ENCODE assay signal across 8 cellular contexts in genomic region chr2:37585295-37585908, GRCh38.
DNase-seq lines count a peak whose midpoint lies in the region; ATAC-seq, FAIRE-seq and TF ChIP-seq lines count a peak whose summit lies in the region.

No MANE protein-coding gene starts in this region.

- peak overlapping the region; percentile 51 to 69 for H3K27ac ChIP-seq in A549
- peak overlapping the region; percentile 90 for H3K27ac ChIP-seq in PC-3 (ENCODE audit: low read length)

- H3K27me3 ChIP-seq in PC-3 (ENCODE audit: low read length) (no peaks in the 10 kb centered on the region), skeletal muscle satellite cell (ENCODE audit: control insufficient read depth, insufficient read depth, low read length) (no peaks in the 10 kb centered on the region)

- peak; percentile 23 to 41; a peak in 3 of 6 replicates for ATAC-seq in A549
- ATAC-seq in GM19324 (IDR thresholded peaks at IDR 0.05; ENCODE audit: low FRiP score, unreplicated experiment): peak; percentile 10
- no peak for ATAC-seq in PC-3
- no peak for ATAC-seq in effector memory CD8-positive, alpha-beta T cell (replicated peaks)

- H3K9me2 ChIP-seq in PC-3 (replicated peaks; ENCODE audit: low read length): no peaks in the 10 kb centered on the region

- DNase-seq in A549 (ENCODE audit: low read depth in 1 of 2, low spot score in 1 of 2) (peak in 1 of 2 experiments; percentile 25), PC-3 (peak; percentile 25), KBM-7 (no peak), nephron progenitor cell (no peak), HuH-7.5 (ENCODE audit: low spot score) (no peak)
- no peak for DNase-seq in effector memory CD8-positive, alpha-beta T cell

- H3K9ac ChIP-seq in PC-3 (ENCODE audit: low read length): no peak overlapping the region
- H3K9ac ChIP-seq in skeletal muscle satellite cell (ENCODE audit: low read depth, low read length): peak overlapping the region; percentile 73

- no peaks in the 10 kb centered on the region for H3K79me2 ChIP-seq in PC-3 (ENCODE audit: low read length)

- peak overlapping the region; percentile 86 for H3K4me2 ChIP-seq in A549
- peak overlapping the region; percentile 77 for H3K4me2 ChIP-seq in PC-3 (ENCODE audit: low read length)
- H3K4me2 ChIP-seq in skeletal muscle satellite cell (ENCODE audit: low read length): peak overlapping the region; percentile 70

- POLR2A ChIA-PET in A549 (lab: Yijun Ruan, JAX) (no interaction called here), PC-3 (lab: Charles Lee; ENCODE audit: unreplicated experiment) (interaction anchor here (0.5 to 0.6 kb wide), 2 partner anchors 125 to 957 kb away, joined by 4 to 8 read pairs; no protein-coding TSS in a partner anchor)

- no peak for FAIRE-seq in A549 (lab: Jason Lieb, UNC)

- H2AFZ ChIP-seq in PC-3 (ENCODE audit: low read length): no peak overlapping the region

- peaks cover 65 to 76% of the 10 kb centered on the region in 2 donors for H3K4me1 Mint-ChIP-seq in effector memory CD8-positive, alpha-beta T cell (ENCODE audit: low read depth in 2 of 2)
- H3K4me1 Mint-ChIP-seq in nephron progenitor cell: peaks cover 34% of the 10 kb centered on the region

- H3K9me3 Mint-ChIP-seq in effector memory CD8-positive, alpha-beta T cell: no peaks in the 10 kb centered on the region
- no peaks in the 10 kb centered on the region for H3K9me3 Mint-ChIP-seq in nephron progenitor cell

- peak overlapping the region; percentile 77 to 84 for H3K4me3 Mint-ChIP-seq in effector memory CD8-positive, alpha-beta T cell
- H3K4me3 Mint-ChIP-seq in nephron progenitor cell: no peak overlapping the region

- no peak for TF ChIP-seq POLR2A in A549 (IDR thresholded peaks at IDR 0.05; ENCODE audit: low read length)

- BruUV-seq in PC-3 (replicated peaks; lab: Mats Ljungman, UMichigan): no TSS peak

- peak overlapping the region; percentile 91 to 97 for H3K27ac Mint-ChIP-seq in effector memory CD8-positive, alpha-beta T cell
- no peak overlapping the region for H3K27ac Mint-ChIP-seq in nephron progenitor cell

- TF ChIP-seq CTCF in A549 (IDR thresholded peaks at IDR 0.05) (no peak), PC-3 (conservative IDR thresholded peaks at IDR 0.05; ENCODE audit: low read depth, low read length) (no peak), nephron progenitor cell (IDR thresholded peaks at IDR 0.05) (no peak)

- no peaks in the 10 kb centered on the region for H3K27me3 Mint-ChIP-seq in effector memory CD8-positive, alpha-beta T cell
- H3K27me3 Mint-ChIP-seq in nephron progenitor cell (ENCODE audit: low read depth, poor library complexity): no peaks in the 10 kb centered on the region

- intact Hi-C loops in PC-3 (cut with micrococcal nuclease): loop anchor here (5.0 kb wide), 2 partner anchors 168 to 258 kb away; no protein-coding TSS in a partner anchor

- no peaks in the 10 kb centered on the region for H4K20me1 ChIP-seq in PC-3 (ENCODE audit: low read length)

- H3K36me3 ChIP-seq in PC-3 (ENCODE audit: low read depth, low read length): no peaks in the 10 kb centered on the region
- no peaks in the 10 kb centered on the region for H3K36me3 ChIP-seq in skeletal muscle satellite cell (ENCODE audit: insufficient read depth, low read length)

- 47% methylated on average over 5 of the region's 5 CpGs for WGBS in A549 (ENCODE audit: missing lambda C conversion rate)

- CTCF ChIA-PET in A549 (lab: Yijun Ruan, JAX) (interaction anchor here (1.8 kb wide), 2 partner anchors 171 to 292 kb away, joined by 6 read pairs; no protein-coding TSS in a partner anchor), PC-3 (lab: Charles Lee) (interaction anchor here (0.5 to 1.1 kb wide), 2 partner anchors 171 to 247 kb away, joined by 3 to 5 read pairs; no protein-coding TSS in a partner anchor)

- no peak overlapping the region for H3K4me3 ChIP-seq in A549
- no peak overlapping the region for H3K4me3 ChIP-seq in PC-3 (ENCODE audit: low read length)
- no peak overlapping the region for H3K4me3 ChIP-seq in skeletal muscle satellite cell (ENCODE audit: low read length)

- peaks cover 3% of the 10 kb centered on the region for H3F3A ChIP-seq in PC-3 (ENCODE audit: low read length, unreplicated experiment)

- no peak for TF ChIP-seq RAD21 in A549 (conservative IDR thresholded peaks at IDR 0.05 in 1 of 2, IDR thresholded peaks at IDR 0.05 in 1 of 2)

- in situ Hi-C loops in KBM-7 (cut with MboI; ENCODE audit: low pct_unique_long_range_greater_than_20kb, low sequenced_read_pairs): no loop called here

- H3K4me1 ChIP-seq in A549 (peaks cover 75% of the 10 kb centered on the region), PC-3 (ENCODE audit: insufficient read depth, low read length) (peaks cover 77% of the 10 kb centered on the region), skeletal muscle satellite cell (ENCODE audit: control insufficient read depth, insufficient read depth, low read length) (peaks cover 80% of the 10 kb centered on the region)

- no peak for TF ChIP-seq EP300 in A549 (IDR thresholded peaks at IDR 0.05)

- no peaks in the 10 kb centered on the region for H3K9me3 ChIP-seq in A549
- H3K9me3 ChIP-seq in PC-3 (ENCODE audit: low read length): no peaks in the 10 kb centered on the region
- H3K9me3 ChIP-seq in skeletal muscle satellite cell (replicated peaks; ENCODE audit: low read length): no peaks in the 10 kb centered on the region

- peaks cover 2% of the 10 kb centered on the region for H3K36me3 Mint-ChIP-seq in effector memory CD8-positive, alpha-beta T cell (ENCODE audit: insufficient read depth)
- H3K36me3 Mint-ChIP-seq in nephron progenitor cell (ENCODE audit: low read depth): no peaks in the 10 kb centered on the region

TF ChIP-seq in A549, 52 proteins besides CTCF, POLR2A, EP300 and RAD21:
- no peak for TF ChIP-seq SMC3 (IDR thresholded peaks at IDR 0.05)
- TF ChIP-seq ESRRA (IDR thresholded peaks at IDR 0.05; ENCODE audit: borderline replicate concordance, low read length): no peak
- TF ChIP-seq MYC (IDR thresholded peaks at IDR 0.05; ENCODE audit: borderline replicate concordance, low read length): no peak
- TF ChIP-seq HES2 (IDR thresholded peaks at IDR 0.05): no peak
- no peak for TF ChIP-seq EHF (CRISPR knock-in tag; IDR thresholded peaks at IDR 0.05)
- no peak for TF ChIP-seq E2F6 (IDR thresholded peaks at IDR 0.05; ENCODE audit: borderline replicate concordance, low read depth)
- TF ChIP-seq ZFP36 (IDR thresholded peaks at IDR 0.05; ENCODE audit: borderline replicate concordance, partially characterized antibody): no peak
- no peak for TF ChIP-seq RNF2 (IDR thresholded peaks at IDR 0.05; ENCODE audit: borderline replicate concordance, low read depth)
- TF ChIP-seq HOXB5 (CRISPR knock-in tag; IDR thresholded peaks at IDR 0.05): no peak
- TF ChIP-seq HOXB13 (CRISPR knock-in tag; IDR thresholded peaks at IDR 0.05; ENCODE audit: low read depth): no peak
- no peak for TF ChIP-seq EHMT2 (IDR thresholded peaks at IDR 0.05; ENCODE audit: low read depth)
- TF ChIP-seq RFX5 (IDR thresholded peaks at IDR 0.05): no peak
- TF ChIP-seq ELK1 (IDR thresholded peaks at IDR 0.05; ENCODE audit: low read depth, low read length): no peak
- no peak for TF ChIP-seq RCOR1 (IDR thresholded peaks at IDR 0.05; ENCODE audit: low read depth, low read length)
- no peak for TF ChIP-seq MAZ (IDR thresholded peaks at IDR 0.05; ENCODE audit: borderline replicate concordance, low read depth, low read length)

Comparison
In these comparisons a context has a peak if more than half of its experiments do, and no peak if none do; other contexts are left out.
1. ATAC-seq: peak in A549 (2 of 2) and GM19324 (single experiment); none in PC-3 (single experiment) and effector memory CD8-positive, alpha-beta T cell (single experiment).
2. Peak in every context shown above with its lines, with median percentiles within 50 percentile points of each other: H3K4me2 ChIP-seq.